ENCODE assay signal across 1 cellular context in genomic region chr11:2741377-2742131, GRCh38.
TF ChIP-seq lines count a peak whose summit lies in the region.

No MANE protein-coding gene starts in this region.

TF ChIP-seq in GM23338, 12 proteins besides CTCF, POLR2A, EP300 and RAD21 (continued from another document):
- no peak for TF ChIP-seq ZNF462 (CRISPR knock-in tag; IDR thresholded peaks at IDR 0.05)
- TF ChIP-seq REST (IDR thresholded peaks at IDR 0.05; ENCODE audit: unreplicated experiment), result no peak
- no peak for TF ChIP-seq JUNB (IDR thresholded peaks at IDR 0.05; ENCODE audit: unreplicated experiment)
- no peak for TF ChIP-seq ZNF114 (CRISPR knock-in tag; IDR thresholded peaks at IDR 0.05)
- no peak for TF ChIP-seq CREB1 (CRISPR knock-in tag; IDR thresholded peaks at IDR 0.05; ENCODE audit: low read depth)
